Comparison of ENCODE assay signal across 1 cellular context in genomic region chr2:84800194-84800805, GRCh38.
TF ChIP-seq lines count a peak whose summit lies in the region.

No MANE protein-coding gene starts in this region.

TF ChIP-seq in GM23338, 12 proteins besides CTCF, POLR2A, EP300 and RAD21 (continued from another document):
- TF ChIP-seq, protein P1, sequence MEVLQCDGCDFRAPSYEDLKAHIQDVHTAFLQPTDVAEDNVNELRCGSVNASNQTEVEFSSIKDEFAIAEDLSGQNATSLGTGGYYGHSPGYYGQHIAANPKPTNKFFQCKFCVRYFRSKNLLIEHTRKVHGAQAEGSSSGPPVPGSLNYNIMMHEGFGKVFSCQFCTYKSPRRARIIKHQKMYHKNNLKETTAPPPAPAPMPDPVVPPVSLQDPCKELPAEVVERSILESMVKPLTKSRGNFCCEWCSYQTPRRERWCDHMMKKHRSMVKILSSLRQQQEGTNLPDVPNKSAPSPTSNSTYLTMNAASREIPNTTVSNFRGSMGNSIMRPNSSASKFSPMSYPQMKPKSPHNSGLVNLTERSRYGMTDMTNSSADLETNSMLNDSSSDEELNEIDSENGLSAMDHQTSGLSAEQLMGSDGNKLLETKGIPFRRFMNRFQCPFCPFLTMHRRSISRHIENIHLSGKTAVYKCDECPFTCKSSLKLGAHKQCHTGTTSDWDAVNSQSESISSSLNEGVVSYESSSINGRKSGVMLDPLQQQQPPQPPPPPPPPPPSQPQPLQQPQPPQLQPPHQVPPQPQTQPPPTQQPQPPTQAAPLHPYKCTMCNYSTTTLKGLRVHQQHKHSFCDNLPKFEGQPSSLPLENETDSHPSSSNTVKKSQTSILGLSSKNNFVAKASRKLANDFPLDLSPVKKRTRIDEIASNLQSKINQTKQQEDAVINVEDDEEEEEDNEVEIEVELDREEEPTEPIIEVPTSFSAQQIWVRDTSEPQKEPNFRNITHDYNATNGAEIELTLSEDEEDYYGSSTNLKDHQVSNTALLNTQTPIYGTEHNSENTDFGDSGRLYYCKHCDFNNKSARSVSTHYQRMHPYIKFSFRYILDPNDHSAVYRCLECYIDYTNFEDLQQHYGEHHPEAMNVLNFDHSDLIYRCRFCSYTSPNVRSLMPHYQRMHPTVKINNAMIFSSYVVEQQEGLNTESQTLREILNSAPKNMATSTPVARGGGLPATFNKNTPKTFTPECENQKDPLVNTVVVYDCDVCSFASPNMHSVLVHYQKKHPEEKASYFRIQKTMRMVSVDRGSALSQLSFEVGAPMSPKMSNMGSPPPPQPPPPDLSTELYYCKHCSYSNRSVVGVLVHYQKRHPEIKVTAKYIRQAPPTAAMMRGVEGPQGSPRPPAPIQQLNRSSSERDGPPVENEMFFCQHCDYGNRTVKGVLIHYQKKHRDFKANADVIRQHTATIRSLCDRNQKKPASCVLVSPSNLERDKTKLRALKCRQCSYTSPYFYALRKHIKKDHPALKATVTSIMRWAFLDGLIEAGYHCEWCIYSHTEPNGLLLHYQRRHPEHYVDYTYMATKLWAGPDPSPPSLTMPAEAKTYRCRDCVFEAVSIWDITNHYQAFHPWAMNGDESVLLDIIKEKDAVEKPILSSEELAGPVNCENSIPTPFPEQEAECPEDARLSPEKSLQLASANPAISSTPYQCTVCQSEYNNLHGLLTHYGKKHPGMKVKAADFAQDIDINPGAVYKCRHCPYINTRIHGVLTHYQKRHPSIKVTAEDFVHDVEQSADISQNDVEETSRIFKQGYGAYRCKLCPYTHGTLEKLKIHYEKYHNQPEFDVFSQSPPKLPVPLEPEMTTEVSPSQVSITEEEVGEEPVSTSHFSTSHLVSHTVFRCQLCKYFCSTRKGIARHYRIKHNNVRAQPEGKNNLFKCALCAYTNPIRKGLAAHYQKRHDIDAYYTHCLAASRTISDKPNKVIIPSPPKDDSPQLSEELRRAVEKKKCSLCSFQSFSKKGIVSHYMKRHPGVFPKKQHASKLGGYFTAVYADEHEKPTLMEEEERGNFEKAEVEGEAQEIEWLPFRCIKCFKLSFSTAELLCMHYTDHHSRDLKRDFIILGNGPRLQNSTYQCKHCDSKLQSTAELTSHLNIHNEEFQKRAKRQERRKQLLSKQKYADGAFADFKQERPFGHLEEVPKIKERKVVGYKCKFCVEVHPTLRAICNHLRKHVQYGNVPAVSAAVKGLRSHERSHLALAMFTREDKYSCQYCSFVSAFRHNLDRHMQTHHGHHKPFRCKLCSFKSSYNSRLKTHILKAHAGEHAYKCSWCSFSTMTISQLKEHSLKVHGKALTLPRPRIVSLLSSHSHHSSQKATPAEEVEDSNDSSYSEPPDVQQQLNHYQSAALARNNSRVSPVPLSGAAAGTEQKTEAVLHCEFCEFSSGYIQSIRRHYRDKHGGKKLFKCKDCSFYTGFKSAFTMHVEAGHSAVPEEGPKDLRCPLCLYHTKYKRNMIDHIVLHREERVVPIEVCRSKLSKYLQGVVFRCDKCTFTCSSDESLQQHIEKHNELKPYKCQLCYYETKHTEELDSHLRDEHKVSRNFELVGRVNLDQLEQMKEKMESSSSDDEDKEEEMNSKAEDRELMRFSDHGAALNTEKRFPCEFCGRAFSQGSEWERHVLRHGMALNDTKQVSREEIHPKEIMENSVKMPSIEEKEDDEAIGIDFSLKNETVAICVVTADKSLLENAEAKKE (CRISPR knock-in tag; IDR thresholded peaks at IDR 0.05) = no peak
- TF ChIP-seq, protein P2, sequence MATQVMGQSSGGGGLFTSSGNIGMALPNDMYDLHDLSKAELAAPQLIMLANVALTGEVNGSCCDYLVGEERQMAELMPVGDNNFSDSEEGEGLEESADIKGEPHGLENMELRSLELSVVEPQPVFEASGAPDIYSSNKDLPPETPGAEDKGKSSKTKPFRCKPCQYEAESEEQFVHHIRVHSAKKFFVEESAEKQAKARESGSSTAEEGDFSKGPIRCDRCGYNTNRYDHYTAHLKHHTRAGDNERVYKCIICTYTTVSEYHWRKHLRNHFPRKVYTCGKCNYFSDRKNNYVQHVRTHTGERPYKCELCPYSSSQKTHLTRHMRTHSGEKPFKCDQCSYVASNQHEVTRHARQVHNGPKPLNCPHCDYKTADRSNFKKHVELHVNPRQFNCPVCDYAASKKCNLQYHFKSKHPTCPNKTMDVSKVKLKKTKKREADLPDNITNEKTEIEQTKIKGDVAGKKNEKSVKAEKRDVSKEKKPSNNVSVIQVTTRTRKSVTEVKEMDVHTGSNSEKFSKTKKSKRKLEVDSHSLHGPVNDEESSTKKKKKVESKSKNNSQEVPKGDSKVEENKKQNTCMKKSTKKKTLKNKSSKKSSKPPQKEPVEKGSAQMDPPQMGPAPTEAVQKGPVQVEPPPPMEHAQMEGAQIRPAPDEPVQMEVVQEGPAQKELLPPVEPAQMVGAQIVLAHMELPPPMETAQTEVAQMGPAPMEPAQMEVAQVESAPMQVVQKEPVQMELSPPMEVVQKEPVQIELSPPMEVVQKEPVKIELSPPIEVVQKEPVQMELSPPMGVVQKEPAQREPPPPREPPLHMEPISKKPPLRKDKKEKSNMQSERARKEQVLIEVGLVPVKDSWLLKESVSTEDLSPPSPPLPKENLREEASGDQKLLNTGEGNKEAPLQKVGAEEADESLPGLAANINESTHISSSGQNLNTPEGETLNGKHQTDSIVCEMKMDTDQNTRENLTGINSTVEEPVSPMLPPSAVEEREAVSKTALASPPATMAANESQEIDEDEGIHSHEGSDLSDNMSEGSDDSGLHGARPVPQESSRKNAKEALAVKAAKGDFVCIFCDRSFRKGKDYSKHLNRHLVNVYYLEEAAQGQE (IDR thresholded peaks at IDR 0.05; ENCODE audit: unreplicated experiment) = no peak
TF ChIP-seq in GM23338: peak in this region for 0.
